10 cellular contexts compared by ENCODE assay signal in the genomic region with DNA sequence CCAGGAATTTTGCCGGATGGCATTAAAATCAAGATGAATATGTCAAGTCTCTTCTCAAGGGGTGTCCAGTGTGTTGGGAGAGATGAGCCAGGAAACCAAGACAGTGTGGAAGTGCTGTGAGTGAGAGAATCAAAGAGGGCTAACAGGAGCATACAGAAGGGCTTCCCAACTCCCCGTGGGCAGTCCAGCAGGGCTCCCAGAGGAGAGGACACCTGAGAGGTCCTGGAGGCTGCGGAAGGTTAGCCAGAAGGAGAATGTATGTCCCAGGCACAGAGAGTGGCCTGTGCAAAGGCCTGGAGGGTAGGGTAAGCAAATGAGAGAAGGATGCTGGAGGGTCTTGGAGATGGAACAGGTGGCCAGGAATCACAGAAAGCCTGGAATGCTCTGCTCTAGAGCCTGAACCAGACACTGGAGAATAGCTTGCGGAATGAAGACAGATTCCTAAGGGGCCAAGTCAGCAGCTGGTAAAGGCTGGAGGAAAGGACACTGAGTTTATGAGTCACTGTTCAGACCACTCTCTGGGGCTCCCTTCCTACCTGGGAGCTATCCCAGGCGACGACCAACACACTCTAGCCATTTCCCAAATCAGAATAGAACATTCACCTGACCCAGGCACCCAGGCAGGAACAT. TPM values are rescaled to one million over a fixed set of nuclear protein-coding genes. Genes with fewer than 3 reads are reported as not detected.
DNase-seq lines count a peak whose midpoint lies in the region; ATAC-seq and TF ChIP-seq lines count a peak whose summit lies in the region.
"Had no signal": no experiment of that assay in that cellular context is flagged by ENCODE, and none has a peak within 500 bp of the region (broad histone marks: within the 10 kb centered on the region; RNA-seq: fewer than 3 reads in every experiment).

No MANE protein-coding gene starts in this region.

- no peaks in the 10 kb centered on the region for H3K9me3 ChIP-seq in left ventricle myocardium inferior (replicated peaks)

- ATAC-seq in memory B cell (ENCODE audit: low read depth) (no peak), GM18519 (IDR thresholded peaks at IDR 0.05; ENCODE audit: low FRiP score, unreplicated experiment) (no peak), HG03469 (IDR thresholded peaks at IDR 0.05; ENCODE audit: unreplicated experiment) (no peak), HG02642 (IDR thresholded peaks at IDR 0.05; ENCODE audit: poor library complexity, unreplicated experiment) (no peak)

- no peaks in the 10 kb centered on the region for H3K27me3 ChIP-seq in left ventricle myocardium inferior (ENCODE audit: low read depth)

- H3K4me1 ChIP-seq in left ventricle myocardium inferior: peaks cover 99% of the 10 kb centered on the region

- peaks cover 92% of the 10 kb centered on the region for H3K4me1 Mint-ChIP-seq in activated naive CD8-positive, alpha-beta T cell treated with anti-CD3 and anti-CD28 coated beads for 36 hours
- peaks cover 74% of the 10 kb centered on the region for H3K4me1 Mint-ChIP-seq in memory B cell

- no peak overlapping the region for H3K4me3 ChIP-seq in left ventricle myocardium inferior

- H3K27me3 Mint-ChIP-seq in activated naive CD8-positive, alpha-beta T cell treated with anti-CD3 and anti-CD28 coated beads for 36 hours: no peaks in the 10 kb centered on the region
- no peaks in the 10 kb centered on the region for H3K27me3 Mint-ChIP-seq in memory B cell

- H3K9me3 Mint-ChIP-seq in activated naive CD8-positive, alpha-beta T cell treated with anti-CD3 and anti-CD28 coated beads for 36 hours: no peaks in the 10 kb centered on the region
- no peaks in the 10 kb centered on the region for H3K9me3 Mint-ChIP-seq in memory B cell

- peak overlapping the region; percentile 99 for H3K27ac ChIP-seq in left ventricle myocardium inferior (replicated peaks)

- intact Hi-C loops in left ventricle myocardium inferior (cut with micrococcal nuclease) (no loop called here), cardiac septum (cut with DNase I) (loop anchor here (5.0 kb wide), 1 partner anchor 48 kb away; no protein-coding TSS in a partner anchor)

- peaks cover 40% of the 10 kb centered on the region for H3K36me3 Mint-ChIP-seq in activated naive CD8-positive, alpha-beta T cell treated with anti-CD3 and anti-CD28 coated beads for 36 hours
- H3K36me3 Mint-ChIP-seq in memory B cell: peaks cover 15% of the 10 kb centered on the region

- DNase-seq in left ventricle myocardium inferior (no peak), cardiac septum (ENCODE audit: low spot score) (no peak), memory B cell (ENCODE audit: low spot score in 2 of 2) (no peak), inferior parietal cortex (ENCODE audit: extremely low spot score) (no peak)
- no peak for DNase-seq in activated naive CD8-positive, alpha-beta T cell treated with anti-CD3 and anti-CD28 coated beads for 36 hours
- DNase-seq: activated CD4-positive, alpha-beta T cell treated with anti-CD3 and anti-CD28 coated beads for 48 hours; DMS 273 treated with DMSO at 0.1 percent for 48 hours had no signal

- no peak for TF ChIP-seq CTCF in left ventricle myocardium inferior (IDR thresholded peaks at IDR 0.05; ENCODE audit: borderline replicate concordance)

- peak overlapping the region; percentile 99 for H3K27ac Mint-ChIP-seq in activated naive CD8-positive, alpha-beta T cell treated with anti-CD3 and anti-CD28 coated beads for 36 hours
- H3K27ac Mint-ChIP-seq in memory B cell: peak overlapping the region; percentile 96

- no peaks in the 10 kb centered on the region for H3K36me3 ChIP-seq in left ventricle myocardium inferior

- H3K4me3 Mint-ChIP-seq in activated naive CD8-positive, alpha-beta T cell treated with anti-CD3 and anti-CD28 coated beads for 36 hours: no peak overlapping the region
- H3K4me3 Mint-ChIP-seq in memory B cell: no peak overlapping the region

RNA-seq across cellular contexts. Expression of a gene that starts 59.4 kb away (rescaled TPM):
- total RNA-seq in left ventricle myocardium inferior (20.8 TPM), cardiac septum (9.2 TPM)
- 1 to 10 TPM; 3.7 to 4.5 TPM for total RNA-seq in activated naive CD8-positive, alpha-beta T cell treated with anti-CD3 and anti-CD28 coated beads for 36 hours
